Comparison of ENCODE assay signal across 14 cellular contexts in genomic region chr9:120914953-120915352, GRCh38. TPM values are rescaled to one million over a fixed set of nuclear protein-coding genes. Genes with fewer than 3 reads are reported as not detected.
DNase-seq lines count a peak whose midpoint lies in the region; ATAC-seq and TF ChIP-seq lines count a peak whose summit lies in the region.
"Had no signal": no experiment of that assay in that cellular context is flagged by ENCODE, and none has a peak within 500 bp of the region (broad histone marks: within the 10 kb centered on the region; RNA-seq: fewer than 3 reads in every experiment).

No MANE protein-coding gene starts in this region.

- peak overlapping the region; percentile 60 to 95 (median 78) for H3K27ac ChIP-seq in tibial nerve
- H3K27ac ChIP-seq: gastrocnemius medialis, ovary had no signal

- H3K9me3 ChIP-seq in tibial nerve: no peaks in the 10 kb centered on the region
- H3K9me3 ChIP-seq: gastrocnemius medialis, ovary, upper lobe of right lung had no signal

- peak overlapping the region; percentile 65 to 72 for H3K27ac Mint-ChIP-seq in activated naive CD4-positive, alpha-beta T cell treated with anti-CD3 and anti-CD28 coated beads, Interleukin-2, amount 50 U/mL, for 72 hours
- H3K27ac Mint-ChIP-seq in activated CD4-positive, alpha-beta memory T cell treated with anti-CD3 and anti-CD28 coated beads for 36 hours: peak overlapping the region; percentile 55
- H3K27ac Mint-ChIP-seq in effector memory CD8-positive, alpha-beta T cell: no peak overlapping the region

- no peak for DNase-seq in activated naive CD4-positive, alpha-beta T cell treated with anti-CD3 and anti-CD28 coated beads, Interleukin-2, amount 50 U/mL, for 72 hours (ENCODE audit: low spot score in 2 of 2)
- DNase-seq in activated naive CD4-positive, alpha-beta T cell treated with anti-CD3 and anti-CD28 coated beads, Interleukin-2, amount 50 U/mL, for 16 hours: no peak
- DNase-seq in activated CD4-positive, alpha-beta memory T cell treated with anti-CD3 and anti-CD28 coated beads for 36 hours: no peak
- DNase-seq in fibroblast of gingiva (ENCODE audit: low read depth): peak; percentile 17
- no peak for DNase-seq in tibial nerve (ENCODE audit: low spot score in 2 of 2)
- no peak for DNase-seq in effector memory CD8-positive, alpha-beta T cell
- no peak for DNase-seq in HK-2 (ENCODE audit: unreplicated experiment)
- no peak for DNase-seq in SW480 (ENCODE audit: low spot score)
- DNase-seq: DMS79 treated with DMSO at 0.1 percent for 48 hours; gastrocnemius medialis; NCI-H510A; stimulated activated CD4-positive, alpha-beta T cell treated with anti-CD3 and anti-CD28 coated beads, Interleukin-12 subunit alpha, Interleukin-12 subunit beta, amount 100 ng/mL, for 4 hours; upper lobe of right lung had no signal

- H3K4me1 ChIP-seq in tibial nerve: peaks cover 2 to 61% (median 46%) of the 10 kb centered on the region in 4 donors

- WGBS in tibial nerve, 2 donors: 86 to 90% methylated on average over 6 of the region's 6 CpGs

- no peak overlapping the region for H3K4me3 Mint-ChIP-seq in activated CD4-positive, alpha-beta memory T cell treated with anti-CD3 and anti-CD28 coated beads for 36 hours
- H3K4me3 Mint-ChIP-seq in effector memory CD8-positive, alpha-beta T cell: peak overlapping the region in 1 of 2 donors; percentile 15

- ATAC-seq in activated naive CD4-positive, alpha-beta T cell treated with anti-CD3 and anti-CD28 coated beads, Interleukin-2, amount 50 U/mL, for 72 hours: no peak
- no peak for ATAC-seq in effector memory CD8-positive, alpha-beta T cell (replicated peaks)
- ATAC-seq: gastrocnemius medialis, upper lobe of right lung had no signal

- no peaks in the 10 kb centered on the region for H3K27me3 Mint-ChIP-seq in activated CD4-positive, alpha-beta memory T cell treated with anti-CD3 and anti-CD28 coated beads for 36 hours
- H3K27me3 Mint-ChIP-seq in effector memory CD8-positive, alpha-beta T cell: no peaks in the 10 kb centered on the region

- TF ChIP-seq EP300 in tibial nerve (IDR thresholded peaks at IDR 0.05): no peak

- no peak overlapping the region for H3K4me3 ChIP-seq in tibial nerve
- H3K4me3 ChIP-seq: gastrocnemius medialis, ovary, upper lobe of right lung had no signal

- H3K36me3 ChIP-seq in tibial nerve: peaks cover 0 to 38% (median 0%) of the 10 kb centered on the region in 3 donors
- H3K36me3 ChIP-seq: gastrocnemius medialis, ovary had no signal

- peaks cover 83 to 91% of the 10 kb centered on the region in 2 donors for H3K36me3 Mint-ChIP-seq in activated naive CD4-positive, alpha-beta T cell treated with anti-CD3 and anti-CD28 coated beads, Interleukin-2, amount 50 U/mL, for 72 hours
- peaks cover 86% of the 10 kb centered on the region for H3K36me3 Mint-ChIP-seq in activated CD4-positive, alpha-beta memory T cell treated with anti-CD3 and anti-CD28 coated beads for 36 hours
- H3K36me3 Mint-ChIP-seq in effector memory CD8-positive, alpha-beta T cell (ENCODE audit: insufficient read depth): peaks cover 67% of the 10 kb centered on the region

- intact Hi-C loops in activated CD4-positive, alpha-beta memory T cell treated with anti-CD3 and anti-CD28 coated beads for 36 hours (cut with micrococcal nuclease): no loop called here

- no peaks in the 10 kb centered on the region for H3K9me3 Mint-ChIP-seq in activated naive CD4-positive, alpha-beta T cell treated with anti-CD3 and anti-CD28 coated beads, Interleukin-2, amount 50 U/mL, for 72 hours
- no peaks in the 10 kb centered on the region for H3K9me3 Mint-ChIP-seq in activated CD4-positive, alpha-beta memory T cell treated with anti-CD3 and anti-CD28 coated beads for 36 hours
- no peaks in the 10 kb centered on the region for H3K9me3 Mint-ChIP-seq in effector memory CD8-positive, alpha-beta T cell

- CTCF ChIA-PET in activated CD4-positive, alpha-beta memory T cell treated with anti-CD3 and anti-CD28 coated beads for 36 hours (lab: Charles Lee): no interaction called here

- peaks cover 91% of the 10 kb centered on the region for H3K4me1 Mint-ChIP-seq in activated CD4-positive, alpha-beta memory T cell treated with anti-CD3 and anti-CD28 coated beads for 36 hours (ENCODE audit: low read depth)
- peaks cover 54 to 59% of the 10 kb centered on the region in 2 donors for H3K4me1 Mint-ChIP-seq in effector memory CD8-positive, alpha-beta T cell (ENCODE audit: low read depth in 2 of 2)

- POLR2A ChIA-PET in activated CD4-positive, alpha-beta memory T cell treated with anti-CD3 and anti-CD28 coated beads for 36 hours (lab: Charles Lee): interaction anchor here (1.1 to 18.2 kb wide), 2 partner anchors 10 to 22 kb away, joined by 3 to 237 read pairs; partner anchors contain the start of gene TRAF1

- TF ChIP-seq CTCF in tibial nerve (IDR thresholded peaks at IDR 0.05): no peak

- TF ChIP-seq POLR2A in tibial nerve (IDR thresholded peaks at IDR 0.05): no peak

- no peaks in the 10 kb centered on the region for H3K27me3 ChIP-seq in tibial nerve
- H3K27me3 ChIP-seq: gastrocnemius medialis, ovary, upper lobe of right lung had no signal

RNA-seq across cellular contexts. Expression of gene TRAF1, which starts 11.6 kb away (rescaled TPM):
- total RNA-seq in activated naive CD4-positive, alpha-beta T cell treated with anti-CD3 and anti-CD28 coated beads, Interleukin-2, amount 50 U/mL, for 72 hours: 100 to 1,000 TPM in 1 of 2 donors, 10 to 100 TPM in 1; 99.5 to 100 TPM
- total RNA-seq in activated CD4-positive, alpha-beta memory T cell treated with anti-CD3 and anti-CD28 coated beads for 36 hours: 100 to 1,000 TPM; 124 TPM
- 10 to 100 TPM; 12.3 to 21.0 (median 19.8) TPM for total RNA-seq in tibial nerve

RNA-seq across cellular contexts. Expression of gene PHF19, which starts 38.0 kb away (rescaled TPM):
- 100 to 1,000 TPM; 305 to 312 TPM for total RNA-seq in activated naive CD4-positive, alpha-beta T cell treated with anti-CD3 and anti-CD28 coated beads, Interleukin-2, amount 50 U/mL, for 72 hours
- total RNA-seq in activated CD4-positive, alpha-beta memory T cell treated with anti-CD3 and anti-CD28 coated beads for 36 hours: 100 to 1,000 TPM; 183 to 189 TPM
- 10 to 100 TPM; 31.2 to 61.6 (median 44.3) TPM for total RNA-seq in tibial nerve

Comparison
In these comparisons a context has a peak if more than half of its experiments do, and no peak if none do; other contexts are left out.
1. H3K27ac Mint-ChIP-seq: peak in activated naive CD4-positive, alpha-beta T cell treated with anti-CD3 and anti-CD28 coated beads, Interleukin-2, amount 50 U/mL, for 72 hours (2 of 2) and activated CD4-positive, alpha-beta memory T cell treated with anti-CD3 and anti-CD28 coated beads for 36 hours (single experiment); none in effector memory CD8-positive, alpha-beta T cell (0 of 2).
2. RNA of gene TRAF1, which starts 11.6 kb away (total RNA-seq): 124 TPM in activated CD4-positive, alpha-beta memory T cell treated with anti-CD3 and anti-CD28 coated beads for 36 hours and 99.5 to 100 TPM in activated naive CD4-positive, alpha-beta T cell treated with anti-CD3 and anti-CD28 coated beads, Interleukin-2, amount 50 U/mL, for 72 hours; 12.3 to 21.0 TPM in tibial nerve; every median in the first group is over 4 times any median in the second.